In the genomic region with DNA sequence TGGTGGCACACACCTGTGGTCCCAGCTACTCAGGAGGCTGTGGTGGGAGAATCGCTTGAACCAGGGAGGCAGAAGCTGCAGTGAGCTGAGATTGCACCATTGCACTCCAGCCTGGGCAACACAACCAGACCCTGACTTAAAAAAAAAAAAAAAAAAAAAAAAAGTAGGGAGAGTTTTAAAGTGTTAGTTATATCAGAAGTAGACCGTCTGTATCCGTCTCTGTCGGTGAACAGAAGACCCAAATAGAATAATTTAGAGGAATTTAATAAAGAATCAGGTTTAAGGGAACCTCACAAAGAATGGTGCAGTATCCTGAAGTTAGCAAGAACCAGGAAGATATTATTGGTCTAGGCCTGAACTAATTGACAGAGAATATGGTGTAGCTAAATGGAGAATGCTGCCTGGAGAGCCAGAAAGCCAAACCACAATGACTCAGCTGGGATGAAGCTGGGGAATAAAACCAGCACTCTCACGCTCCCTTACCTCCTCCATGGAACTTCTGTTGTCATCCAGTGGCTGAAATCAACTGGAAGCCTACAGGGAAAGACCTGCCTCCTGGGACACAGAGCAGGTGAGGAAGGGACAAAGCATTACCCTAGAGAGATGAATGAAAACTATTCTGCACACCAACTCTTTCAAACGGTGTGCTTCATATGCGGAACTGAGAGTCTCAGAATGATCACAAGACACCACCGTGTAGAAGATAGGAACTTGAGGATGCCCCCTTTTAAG, we compare ENCODE assay signal across 1 cellular context.
TF ChIP-seq lines count a peak whose summit lies in the region.

No MANE protein-coding gene starts in this region.

TF ChIP-seq in K562, 482 proteins besides CTCF, POLR2A, EP300 and RAD21 (continued from another document and continues in another):
- TF ChIP-seq E2F8 (IDR thresholded peaks at IDR 0.05; ENCODE audit: low read depth, partially characterized antibody) (no peak), POLR3A (IDR thresholded peaks at IDR 0.05; ENCODE audit: borderline replicate concordance, extremely low read depth, insufficient read depth, insufficient read length) (no peak), CC2D1A (IDR thresholded peaks at IDR 0.05) (no peak), MEIS2 (IDR thresholded peaks at IDR 0.05; ENCODE audit: partially characterized antibody) (no peak), JUND (IDR thresholded peaks at IDR 0.05; ENCODE audit: borderline replicate concordance, low read depth, low read length) (peak; percentile 58; the same call in 1 of the 2 replicates), JUND (tag; IDR thresholded peaks at IDR 0.05; ENCODE audit: borderline replicate concordance, low read depth, low read length) (peak; percentile 72; the same call in 2 of the 3 replicates), YBX1 (IDR thresholded peaks at IDR 0.05) (no peak), XRCC5 (IDR thresholded peaks at IDR 0.05; ENCODE audit: low read depth, low read length) (no peak), KAT7 (CRISPR knock-in tag; IDR thresholded peaks at IDR 0.05; ENCODE audit: borderline replicate concordance) (no peak), PTBP1 (IDR thresholded peaks at IDR 0.05; ENCODE audit: low read depth, low read length) (no peak), MCM2 (IDR thresholded peaks at IDR 0.05; ENCODE audit: low read depth) (no peak), POLR2H (tag; IDR thresholded peaks at IDR 0.05; ENCODE audit: low read depth) (no peak), ZKSCAN1 (IDR thresholded peaks at IDR 0.05; ENCODE audit: low read depth, low read length) (no peak), FOXK2 (conservative IDR thresholded peaks at IDR 0.05 in 1 of 2, IDR thresholded peaks at IDR 0.05 in 1 of 2; ENCODE audit: low read depth in 2 of 2) (no peak; a peak in 1 of 4 replicates), DIDO1 (tag; IDR thresholded peaks at IDR 0.05; ENCODE audit: low read depth) (no peak), CREB1 (IDR thresholded peaks at IDR 0.05) (no peak), CREB1 (CRISPR knock-in tag; IDR thresholded peaks at IDR 0.05) (no peak), ZNF324 (CRISPR knock-in tag; IDR thresholded peaks at IDR 0.05) (no peak), ZNF384 (IDR thresholded peaks at IDR 0.05; ENCODE audit: low read depth, low read length) (peak; percentile 4; the same call in 1 of the 2 replicates), KDM2B (CRISPR knock-in tag; IDR thresholded peaks at IDR 0.05) (no peak), KLF16 (IDR thresholded peaks at IDR 0.05) (no peak), AFF1 (IDR thresholded peaks at IDR 0.05; ENCODE audit: low read depth in 1 of 2, partially characterized antibody in 2 of 2) (no peak), SMARCA4 (IDR thresholded peaks at IDR 0.05) (peak; percentile 76), CBX2 (IDR thresholded peaks at IDR 0.05; ENCODE audit: insufficient read depth, low read length, poor library complexity, severe bottlenecking) (no peak), ARID3B (CRISPR knock-in tag; IDR thresholded peaks at IDR 0.05; ENCODE audit: borderline replicate concordance) (no peak), RBFOX2 (IDR thresholded peaks at IDR 0.05; ENCODE audit: low read depth, low read length) (no peak), NFIC (IDR thresholded peaks at IDR 0.05) (peak; percentile 79), CBX5 (IDR thresholded peaks at IDR 0.05; ENCODE audit: borderline replicate concordance, low read depth) (no peak), EGR1 (conservative IDR thresholded peaks at IDR 0.05) (no peak), ZNF79 (CRISPR knock-in tag; IDR thresholded peaks at IDR 0.05; ENCODE audit: low read depth) (no peak), ZBTB9 (CRISPR knock-in tag; IDR thresholded peaks at IDR 0.05) (no peak), MIER1 (IDR thresholded peaks at IDR 0.05; ENCODE audit: low read depth) (no peak), POLR2AphosphoS5 (IDR thresholded peaks at IDR 0.05; ENCODE audit: control insufficient read depth, insufficient read depth, low read depth, low read length) (no peak), ZNF212 (CRISPR knock-in tag; IDR thresholded peaks at IDR 0.05) (no peak), MTA1 (IDR thresholded peaks at IDR 0.05; ENCODE audit: borderline replicate concordance) (no peak), NELFE (IDR thresholded peaks at IDR 0.05; ENCODE audit: insufficient read depth, insufficient read length) (no peak), ZC3H8 (IDR thresholded peaks at IDR 0.05) (no peak), FOSL1 (tag; conservative IDR thresholded peaks at IDR 0.05) (peak; percentile 69), ZNF589 (CRISPR knock-in tag; IDR thresholded peaks at IDR 0.05; ENCODE audit: low read depth) (no peak), NRF1 (conservative IDR thresholded peaks at IDR 0.05 in 1 of 2, IDR thresholded peaks at IDR 0.05 in 1 of 2) (no peak), DPF2 (IDR thresholded peaks at IDR 0.05) (peak; percentile 76; the same call in 1 of the 2 replicates), TFAM (CRISPR knock-in tag; conservative IDR thresholded peaks at IDR 0.05) (no peak), ATF3 (IDR thresholded peaks at IDR 0.05) (peak; percentile 51; the same call in 1 of the 2 replicates), ATF3 (CRISPR knock-in tag; conservative IDR thresholded peaks at IDR 0.05) (no peak), MEF2D (tag; conservative IDR thresholded peaks at IDR 0.05; ENCODE audit: low read depth) (0 out of 2 replicates have a peak, but pooled peaks have one; percentile 14)
- TF ChIP-seq, protein P1, sequence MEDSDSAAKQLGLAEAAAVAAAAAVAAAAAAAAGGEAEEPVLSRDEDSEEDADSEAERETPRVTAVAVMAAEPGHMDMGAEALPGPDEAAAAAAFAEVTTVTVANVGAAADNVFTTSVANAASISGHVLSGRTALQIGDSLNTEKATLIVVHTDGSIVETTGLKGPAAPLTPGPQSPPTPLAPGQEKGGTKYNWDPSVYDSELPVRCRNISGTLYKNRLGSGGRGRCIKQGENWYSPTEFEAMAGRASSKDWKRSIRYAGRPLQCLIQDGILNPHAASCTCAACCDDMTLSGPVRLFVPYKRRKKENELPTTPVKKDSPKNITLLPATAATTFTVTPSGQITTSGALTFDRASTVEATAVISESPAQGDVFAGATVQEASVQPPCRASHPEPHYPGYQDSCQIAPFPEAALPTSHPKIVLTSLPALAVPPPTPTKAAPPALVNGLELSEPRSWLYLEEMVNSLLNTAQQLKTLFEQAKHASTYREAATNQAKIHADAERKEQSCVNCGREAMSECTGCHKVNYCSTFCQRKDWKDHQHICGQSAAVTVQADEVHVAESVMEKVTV (CRISPR knock-in tag; IDR thresholded peaks at IDR 0.05) = no peak
- TF ChIP-seq, protein P2, sequence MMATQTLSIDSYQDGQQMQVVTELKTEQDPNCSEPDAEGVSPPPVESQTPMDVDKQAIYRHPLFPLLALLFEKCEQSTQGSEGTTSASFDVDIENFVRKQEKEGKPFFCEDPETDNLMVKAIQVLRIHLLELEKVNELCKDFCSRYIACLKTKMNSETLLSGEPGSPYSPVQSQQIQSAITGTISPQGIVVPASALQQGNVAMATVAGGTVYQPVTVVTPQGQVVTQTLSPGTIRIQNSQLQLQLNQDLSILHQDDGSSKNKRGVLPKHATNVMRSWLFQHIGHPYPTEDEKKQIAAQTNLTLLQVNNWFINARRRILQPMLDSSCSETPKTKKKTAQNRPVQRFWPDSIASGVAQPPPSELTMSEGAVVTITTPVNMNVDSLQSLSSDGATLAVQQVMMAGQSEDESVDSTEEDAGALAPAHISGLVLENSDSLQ (IDR thresholded peaks at IDR 0.05) = peak; percentile 56
- TF ChIP-seq, protein P3, sequence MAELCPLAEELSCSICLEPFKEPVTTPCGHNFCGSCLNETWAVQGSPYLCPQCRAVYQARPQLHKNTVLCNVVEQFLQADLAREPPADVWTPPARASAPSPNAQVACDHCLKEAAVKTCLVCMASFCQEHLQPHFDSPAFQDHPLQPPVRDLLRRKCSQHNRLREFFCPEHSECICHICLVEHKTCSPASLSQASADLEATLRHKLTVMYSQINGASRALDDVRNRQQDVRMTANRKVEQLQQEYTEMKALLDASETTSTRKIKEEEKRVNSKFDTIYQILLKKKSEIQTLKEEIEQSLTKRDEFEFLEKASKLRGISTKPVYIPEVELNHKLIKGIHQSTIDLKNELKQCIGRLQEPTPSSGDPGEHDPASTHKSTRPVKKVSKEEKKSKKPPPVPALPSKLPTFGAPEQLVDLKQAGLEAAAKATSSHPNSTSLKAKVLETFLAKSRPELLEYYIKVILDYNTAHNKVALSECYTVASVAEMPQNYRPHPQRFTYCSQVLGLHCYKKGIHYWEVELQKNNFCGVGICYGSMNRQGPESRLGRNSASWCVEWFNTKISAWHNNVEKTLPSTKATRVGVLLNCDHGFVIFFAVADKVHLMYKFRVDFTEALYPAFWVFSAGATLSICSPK (IDR thresholded peaks at IDR 0.05; ENCODE audit: borderline replicate concordance) = no peak
- TF ChIP-seq, protein P4, sequence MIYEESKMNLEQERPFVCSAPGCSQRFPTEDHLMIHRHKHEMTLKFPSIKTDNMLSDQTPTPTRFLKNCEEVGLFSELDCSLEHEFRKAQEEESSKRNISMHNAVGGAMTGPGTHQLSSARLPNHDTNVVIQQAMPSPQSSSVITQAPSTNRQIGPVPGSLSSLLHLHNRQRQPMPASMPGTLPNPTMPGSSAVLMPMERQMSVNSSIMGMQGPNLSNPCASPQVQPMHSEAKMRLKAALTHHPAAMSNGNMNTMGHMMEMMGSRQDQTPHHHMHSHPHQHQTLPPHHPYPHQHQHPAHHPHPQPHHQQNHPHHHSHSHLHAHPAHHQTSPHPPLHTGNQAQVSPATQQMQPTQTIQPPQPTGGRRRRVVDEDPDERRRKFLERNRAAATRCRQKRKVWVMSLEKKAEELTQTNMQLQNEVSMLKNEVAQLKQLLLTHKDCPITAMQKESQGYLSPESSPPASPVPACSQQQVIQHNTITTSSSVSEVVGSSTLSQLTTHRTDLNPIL (CRISPR knock-in tag; IDR thresholded peaks at IDR 0.05) = no peak
